25 cellular contexts compared by ENCODE assay signal in the genomic region with DNA sequence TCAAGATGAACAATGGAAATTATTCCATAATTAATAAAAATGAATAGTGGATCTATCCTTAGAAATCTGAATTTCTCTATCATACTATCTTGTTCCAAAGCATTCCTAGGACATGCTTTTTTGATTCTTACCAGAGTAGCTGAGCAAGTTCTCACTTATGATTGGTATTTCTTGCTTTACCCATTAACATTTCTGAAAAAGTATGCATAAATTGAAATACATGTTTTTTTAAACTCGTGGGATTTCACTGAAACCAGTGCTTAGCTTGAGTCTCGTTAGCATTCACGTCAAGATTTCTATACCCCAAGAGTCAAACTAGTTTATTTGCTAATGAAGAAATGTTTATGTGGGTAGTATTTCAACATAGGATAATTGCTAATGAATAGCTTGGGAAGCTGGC.
"Had no signal": no experiment of that assay in that cellular context is flagged by ENCODE, and none has a peak within 500 bp of the region (broad histone marks: within the 10 kb centered on the region; RNA-seq: fewer than 3 reads in every experiment).

No MANE protein-coding gene starts in this region.

- H3K27ac Mint-ChIP-seq: activated B cell treated with CpG ODN at 0.5 μM for 24 hours; activated CD4-positive, alpha-beta T cell treated with anti-CD3 and anti-CD28 coated beads, Interleukin-2, amount 10 ng/mL, durations not matched to agents 24 days and 14 days; activated CD8-positive, alpha-beta memory T cell treated with anti-CD3 and anti-CD28 coated beads, Interleukin-2, amount 10 ng/mL, durations not matched to agents 7 days and 5 days; activated naive CD4-positive, alpha-beta T cell treated with anti-CD3 and anti-CD28 coated beads, Interleukin-2, amount 50 U/mL, for 24 hours; activated naive CD8-positive, alpha-beta T cell treated with anti-CD3 and anti-CD28 coated beads, Interleukin-2, amount 50 U/mL, for 24 hours; activated T-cell treated with anti-CD3 and anti-CD28 coated beads, Interleukin-2, amount 50 U/mL, for 24 hours; activated T-helper 1 cell treated with anti-CD3 and anti-CD28 coated beads, Interleukin-12 subunit alpha, Interleukin-12 subunit beta, Interleukin-2, Interleukin-4 antibody, amounts not matched to agents 30 ng/mL and 10 ng/mL and 1 ng/mL, durations not matched to agents 14 hours and 24 hours and 36 hours; T-helper 17 cell had no signal

- H3K36me3 ChIP-seq: breast epithelium, SJSA1 had no signal

- H3K4me1 Mint-ChIP-seq: activated naive CD4-positive, alpha-beta T cell treated with anti-CD3 and anti-CD28 coated beads, Interleukin-2, amount 50 U/mL, for 24 hours; activated naive CD8-positive, alpha-beta T cell treated with anti-CD3 and anti-CD28 coated beads, Interleukin-2, amount 50 U/mL, for 24 hours had no signal

- ATAC-seq: activated CD8-positive, alpha-beta memory T cell treated with anti-CD3 and anti-CD28 coated beads, Interleukin-2, amount 10 ng/mL, durations not matched to agents 7 days and 5 days; activated naive CD8-positive, alpha-beta T cell treated with anti-CD3 and anti-CD28 coated beads, Interleukin-2, amount 50 U/mL, for 24 hours; K562; PC-3; T-helper 17 cell had no signal

- H3K4me3 Mint-ChIP-seq: activated B cell treated with CpG ODN at 0.5 μM for 24 hours; activated CD4-positive, alpha-beta T cell treated with anti-CD3 and anti-CD28 coated beads, Interleukin-2, amount 10 ng/mL, durations not matched to agents 24 days and 14 days; activated CD8-positive, alpha-beta memory T cell treated with anti-CD3 and anti-CD28 coated beads, Interleukin-2, amount 10 ng/mL, durations not matched to agents 7 days and 5 days; activated naive CD4-positive, alpha-beta T cell treated with anti-CD3 and anti-CD28 coated beads, Interleukin-2, amount 50 U/mL, for 24 hours; activated naive CD8-positive, alpha-beta T cell treated with anti-CD3 and anti-CD28 coated beads, Interleukin-2, amount 50 U/mL, for 24 hours; activated T-cell treated with anti-CD3 and anti-CD28 coated beads, Interleukin-2, amount 50 U/mL, for 24 hours; activated T-helper 1 cell treated with anti-CD3 and anti-CD28 coated beads, Interleukin-12 subunit alpha, Interleukin-12 subunit beta, Interleukin-2, Interleukin-4 antibody, amounts not matched to agents 30 ng/mL and 10 ng/mL and 1 ng/mL, durations not matched to agents 14 hours and 24 hours and 36 hours; T-helper 17 cell had no signal

- H3K27ac ChIP-seq: breast epithelium, SJSA1 had no signal

- H3K27me3 ChIP-seq: breast epithelium, SJSA1 had no signal

- H3K27me3 Mint-ChIP-seq: activated B cell treated with CpG ODN at 0.5 μM for 24 hours; activated CD4-positive, alpha-beta T cell treated with anti-CD3 and anti-CD28 coated beads, Interleukin-2, amount 10 ng/mL, durations not matched to agents 24 days and 14 days; activated CD8-positive, alpha-beta memory T cell treated with anti-CD3 and anti-CD28 coated beads, Interleukin-2, amount 10 ng/mL, durations not matched to agents 7 days and 5 days; activated naive CD4-positive, alpha-beta T cell treated with anti-CD3 and anti-CD28 coated beads, Interleukin-2, amount 50 U/mL, for 24 hours; activated naive CD8-positive, alpha-beta T cell treated with anti-CD3 and anti-CD28 coated beads, Interleukin-2, amount 50 U/mL, for 24 hours; activated T-cell treated with anti-CD3 and anti-CD28 coated beads, Interleukin-2, amount 50 U/mL, for 24 hours; T-helper 17 cell had no signal

- DNase-seq: activated B cell treated with CpG ODN at 0.5 μM for 24 hours; activated CD4-positive, alpha-beta T cell treated with anti-CD3 and anti-CD28 coated beads for 1 hour; activated CD4-positive, alpha-beta T cell treated with anti-CD3 and anti-CD28 coated beads, Interleukin-2, amount 10 ng/mL, durations not matched to agents 24 days and 14 days; activated CD4-positive, alpha-beta T cell treated with anti-CD3 and anti-CD28 coated beads, Interleukin-2, amount 50 U/mL, for 48 hours; activated CD8-positive, alpha-beta memory T cell treated with anti-CD3 and anti-CD28 coated beads, Interleukin-2, amount 10 ng/mL, durations not matched to agents 7 days and 5 days; activated effector memory CD4-positive, alpha-beta T cell treated with Interleukin-2 at 50 U/mL for 16 hours; activated naive CD4-positive, alpha-beta T cell; activated naive CD8-positive, alpha-beta T cell treated with anti-CD3 and anti-CD28 coated beads, Interleukin-2, amount 50 U/mL, for 24 hours; activated T-cell treated with anti-CD3 and anti-CD28 coated beads, Interleukin-2, amount 50 U/mL, for 24 hours; caudate nucleus; Karpas-422; NCI-H1436 treated with DMSO at 0.1 percent for 48 hours; NCI-H187; NCI-H2081; NCI-H510A treated with DMSO at 0.1 percent for 48 hours; PC-3; SHP77; T-helper 17 cell; T-helper 9 cell had no signal

- H3K9me3 Mint-ChIP-seq: activated B cell treated with CpG ODN at 0.5 μM for 24 hours; activated CD4-positive, alpha-beta T cell treated with anti-CD3 and anti-CD28 coated beads, Interleukin-2, amount 10 ng/mL, durations not matched to agents 24 days and 14 days; activated naive CD4-positive, alpha-beta T cell treated with anti-CD3 and anti-CD28 coated beads, Interleukin-2, amount 50 U/mL, for 24 hours; activated naive CD8-positive, alpha-beta T cell treated with anti-CD3 and anti-CD28 coated beads, Interleukin-2, amount 50 U/mL, for 24 hours; activated T-cell treated with anti-CD3 and anti-CD28 coated beads, Interleukin-2, amount 50 U/mL, for 24 hours; activated T-helper 1 cell treated with anti-CD3 and anti-CD28 coated beads, Interleukin-12 subunit alpha, Interleukin-12 subunit beta, Interleukin-2, Interleukin-4 antibody, amounts not matched to agents 30 ng/mL and 10 ng/mL and 1 ng/mL, durations not matched to agents 14 hours and 24 hours and 36 hours had no signal

- H3K4me3 ChIP-seq: breast epithelium, K562, SJSA1 had no signal

- H3K4me1 ChIP-seq: breast epithelium had no signal

- H3K9me3 ChIP-seq: breast epithelium, SJSA1 had no signal

- FAIRE-seq: K562, RCC 7860 had no signal
